Comparison of ENCODE assay signal across 8 cellular contexts in the genomic region with DNA sequence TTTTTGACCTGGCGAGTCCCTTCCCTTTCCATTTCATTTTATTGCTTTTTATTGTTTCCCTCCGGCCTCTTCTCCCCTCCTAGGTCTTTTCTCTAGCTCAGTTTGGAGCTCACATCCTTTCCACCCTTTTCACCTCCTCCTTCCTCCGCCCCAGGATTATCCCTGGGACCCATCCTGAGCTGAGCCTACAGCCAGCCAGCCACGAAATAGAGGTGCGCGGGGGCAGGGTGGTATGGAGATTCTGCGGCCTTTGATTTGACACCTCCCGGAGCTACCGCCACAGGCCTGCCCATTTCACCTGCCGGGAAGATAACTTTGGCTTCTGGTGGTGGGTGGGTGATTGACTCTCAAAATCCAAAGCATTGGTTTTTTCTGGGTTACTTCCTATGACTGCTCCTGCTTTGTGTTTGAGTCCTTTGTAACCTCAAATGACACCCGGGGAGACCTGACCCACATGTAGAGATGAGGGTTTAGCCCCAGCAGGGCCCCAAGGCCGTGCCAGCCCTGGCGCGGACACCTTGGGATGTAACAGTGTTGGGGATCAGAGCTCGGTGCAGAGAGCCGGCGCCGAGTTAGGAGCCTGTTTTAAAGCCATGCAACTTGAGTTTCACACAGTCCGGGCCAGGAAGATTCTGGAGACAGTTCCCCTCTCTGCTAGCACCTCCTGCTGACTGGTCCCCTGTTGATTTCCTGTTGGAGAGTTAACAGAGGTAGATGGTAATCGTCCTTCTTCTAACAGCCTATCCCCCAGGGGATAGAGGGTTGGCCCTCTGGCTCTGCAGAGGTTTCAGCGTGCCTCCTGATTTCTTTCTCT. TPM values are rescaled to one million over a fixed set of nuclear protein-coding genes. Genes with fewer than 3 reads are reported as not detected.
DNase-seq lines count a peak whose midpoint lies in the region; TF ChIP-seq lines count a peak whose summit lies in the region.

No MANE protein-coding gene starts in this region.

- H3K4me1 ChIP-seq in KMS-11 (ENCODE audit: low read depth, poor library complexity, severe bottlenecking), result peaks cover 46% of the 10 kb centered on the region

- no peaks in the 10 kb centered on the region for H3K27me3 ChIP-seq in KMS-11 (ENCODE audit: insufficient read depth, low read depth)

- no peaks in the 10 kb centered on the region for H3K36me3 Mint-ChIP-seq in nephron (ENCODE audit: low read depth)

- DNase-seq in stimulated activated CD4-positive, alpha-beta T cell treated with anti-CD3 and anti-CD28 coated beads, Interleukin-1b, Interleukin-23, amount 100 ng/mL, for 48 hours, result peak; percentile 45
- DNase-seq in stimulated activated CD4-positive, alpha-beta T cell treated with anti-CD3 and anti-CD28 coated beads, Interleukin-2, amount 100 ng/mL, for 48 hours, result no peak
- DNase-seq in activated CD4-positive, alpha-beta T cell treated with anti-CD3 and anti-CD28 coated beads, Interleukin-2, amount 50 U/mL, for 48 hours, result peak; percentile 51 to 65
- DNase-seq in epithelial cell of proximal tubule (ENCODE audit: low read depth) (no peak), NCI-H1436 (lab: John Stamatoyannopoulos, UW) (no peak)
- DNase-seq in NK-92 treated with Interleukin-12 subunit alpha and Interleukin-12 subunit beta, amount 100 ng/mL, for 24 hours (lab: John Stamatoyannopoulos, UW), result no peak

- H3K4me3 ChIP-seq in KMS-11 (IDR thresholded peaks at IDR 0.05; ENCODE audit: insufficient read depth, low read depth, low read length) (no peak overlapping the region), epithelial cell of proximal tubule (ENCODE audit: low read depth, low read length) (peak overlapping the region; percentile 97)

- H3K79me2 ChIP-seq in KMS-11 (ENCODE audit: insufficient read depth, low read depth), result peaks cover 76% of the 10 kb centered on the region

- H3K9me3 Mint-ChIP-seq in nephron, result no peaks in the 10 kb centered on the region

- H3K9ac ChIP-seq in KMS-11, result peak overlapping the region; percentile 75

- peak overlapping the region; percentile 28; the same call in 1 of the 2 replicates for H2AFZ ChIP-seq in KMS-11 (ENCODE audit: low read depth)

- H3K27ac Mint-ChIP-seq in nephron, result peak overlapping the region; percentile 38 to 54 (median 42)

- H3K4me3 Mint-ChIP-seq in nephron, result peak overlapping the region; percentile 87 to 96 (median 89)

- H3K4me1 Mint-ChIP-seq in nephron, result peaks cover 70% of the 10 kb centered on the region

- no peaks in the 10 kb centered on the region for H3K36me3 ChIP-seq in KMS-11 (ENCODE audit: insufficient read depth)

- peak overlapping the region; percentile 95 for H3K4me2 ChIP-seq in KMS-11

- peaks cover 15% of the 10 kb centered on the region for H4K20me1 ChIP-seq in KMS-11 (ENCODE audit: insufficient read depth)

- peaks cover 59% of the 10 kb centered on the region for H3K27me3 Mint-ChIP-seq in nephron (ENCODE audit: low read depth)

- peak overlapping the region; percentile 63 for H3K27ac ChIP-seq in KMS-11

- TF ChIP-seq CTCF in KMS-11 (conservative IDR thresholded peaks at IDR 0.05; ENCODE audit: low read depth, low read length) (peak; percentile 49; the same call in 1 of the 2 replicates), epithelial cell of proximal tubule (conservative IDR thresholded peaks at IDR 0.05; ENCODE audit: low read depth, low read length) (peak; percentile 54), nephron (IDR thresholded peaks at IDR 0.05; ENCODE audit: unreplicated experiment in 3 of 3) (peak in 1 of 3 experiments; percentile 22)

RNA-seq across cellular contexts. Expression of a gene that starts 1.5 kb away (rescaled TPM):
- 57.6 and 76.2 TPM in 2 replicates for total RNA-seq in epithelial cell of proximal tubule

Comparison
In these comparisons a context has a peak if more than half of its experiments do, and no peak if none do; other contexts are left out.
1. DNase-seq: peak in stimulated activated CD4-positive, alpha-beta T cell treated with anti-CD3 and anti-CD28 coated beads, Interleukin-1b, Interleukin-23, amount 100 ng/mL, for 48 hours (single experiment) and activated CD4-positive, alpha-beta T cell treated with anti-CD3 and anti-CD28 coated beads, Interleukin-2, amount 50 U/mL, for 48 hours (2 of 2); none in stimulated activated CD4-positive, alpha-beta T cell treated with anti-CD3 and anti-CD28 coated beads, Interleukin-2, amount 100 ng/mL, for 48 hours (0 of 2), epithelial cell of proximal tubule (single experiment), NCI-H1436 (single experiment) and NK-92 treated with Interleukin-12 subunit alpha and Interleukin-12 subunit beta, amount 100 ng/mL, for 24 hours (single experiment).